Comparison of ENCODE assay signal across 11 cellular contexts in the genomic region with DNA sequence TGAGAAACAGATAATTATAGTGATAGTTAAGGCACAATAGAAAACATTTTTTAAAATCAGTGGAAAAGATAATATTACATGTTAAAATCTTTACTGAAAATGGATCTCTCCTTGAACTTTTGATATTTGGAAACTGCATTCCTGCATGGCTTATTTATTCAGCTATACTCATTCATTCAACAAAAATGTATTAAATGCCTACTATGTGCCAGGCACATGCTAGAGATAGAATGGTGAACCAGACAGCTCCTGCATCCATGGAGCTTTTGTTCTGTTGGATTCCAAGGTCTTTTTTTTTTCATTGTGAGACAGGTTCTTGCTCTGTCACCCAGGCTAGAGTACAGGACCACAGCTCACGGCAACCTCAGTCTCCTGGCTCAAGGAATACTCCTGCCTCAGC.
"Had no signal": no experiment of that assay in that cellular context is flagged by ENCODE, and none has a peak within 500 bp of the region (broad histone marks: within the 10 kb centered on the region; RNA-seq: fewer than 3 reads in every experiment).

No MANE protein-coding gene starts in this region.

- H3K4me3 ChIP-seq: ascending aorta, breast epithelium, gastrocnemius medialis, heart left ventricle, pancreas, sigmoid colon, spleen had no signal

- ATAC-seq: gastrocnemius medialis, heart left ventricle, pancreas had no signal

- H3K36me3 ChIP-seq: breast epithelium, gastrocnemius medialis, pancreas had no signal

- H3K9me3 ChIP-seq: ascending aorta, breast epithelium, gastrocnemius medialis, heart left ventricle, pancreas, sigmoid colon, spleen had no signal

- H3K27ac ChIP-seq: ascending aorta, breast epithelium, gastrocnemius medialis, pancreas had no signal

- H3K27me3 ChIP-seq: ascending aorta, breast epithelium, gastrocnemius medialis, heart left ventricle, pancreas, sigmoid colon, spleen had no signal

- FAIRE-seq: pancreas had no signal

- DNase-seq: activated naive CD4-positive, alpha-beta T cell treated with anti-CD3 and anti-CD28 coated beads for 36 hours; erythroblast; gastrocnemius medialis; heart left ventricle; immature natural killer cell; pancreas; sigmoid colon; spleen; stimulated activated CD4-positive, alpha-beta T cell treated with anti-CD3 and anti-CD28 coated beads, Interleukin-1b, Interleukin-23, amount 100 ng/mL, for 48 hours had no signal
